Comparison of ENCODE assay signal across 1 cellular context in genomic region chr19:12884202-12884601, GRCh38.
TF ChIP-seq lines count a peak whose summit lies in the region.

No MANE protein-coding gene starts in this region.

TF ChIP-seq in SK-N-SH, 30 proteins besides CTCF, POLR2A, EP300 and RAD21:
- no peak for TF ChIP-seq RCOR1 (IDR thresholded peaks at IDR 0.05; ENCODE audit: low read length)
- no peak for TF ChIP-seq RFX5 (IDR thresholded peaks at IDR 0.05; ENCODE audit: low read length)
- no peak for TF ChIP-seq RXRA (IDR thresholded peaks at IDR 0.05; ENCODE audit: borderline replicate concordance, low read depth)
